16 cellular contexts compared by ENCODE assay signal in genomic region chr18:32278148-32278799, GRCh38.
"Had no signal": no experiment of that assay in that cellular context is flagged by ENCODE, and none has a peak within 500 bp of the region (broad histone marks: within the 10 kb centered on the region; RNA-seq: fewer than 3 reads in every experiment).

No MANE protein-coding gene starts in this region.

- H3K4me1 ChIP-seq: foreskin keratinocyte had no signal

- H3K9me3 ChIP-seq: vagina had no signal

- DNase-seq: activated CD4-positive, CD25-positive, alpha-beta regulatory T cell treated with anti-CD3 and anti-CD28 coated beads, Interleukin-2, amount 50 U/mL, for 72 hours; activated CD8-positive, alpha-beta memory T cell treated with anti-CD3 and anti-CD28 coated beads for 24 hours; activated CD8-positive, alpha-beta memory T cell treated with anti-CD3 and anti-CD28 coated beads, Interleukin-2, amount 50 U/mL, for 48 hours; activated effector memory CD4-positive, alpha-beta T cell treated with Interleukin-2 at 50 U/mL for 16 hours; activated naive CD4-positive, alpha-beta T cell treated with anti-CD3 and anti-CD28 coated beads, Interleukin-2, amount 10 ng/mL, durations not matched to agents 7 days and 5 days; activated T-cell treated with anti-CD3 and anti-CD28 coated beads, Interleukin-2, amount 50 U/mL, for 48 hours; foreskin keratinocyte; glutamatergic neuron; occipital lobe; stimulated activated naive CD8-positive, alpha-beta T cell treated with anti-CD3 and anti-CD28 coated beads, Interleukin-15, amount 100 ng/mL, for 72 hours; SW 1271; T-helper 2 cell had no signal

- H3K36me3 ChIP-seq: cardiac muscle cell, vagina had no signal

- H3K27ac ChIP-seq: cardiac muscle cell, foreskin keratinocyte, vagina, VCaP had no signal

- ATAC-seq: foreskin keratinocyte; natural killer cell treated with Interleukin-12 subunit alpha and Interleukin-12 subunit beta and Interleukin-15 and Interleukin-18, amount 100 ng/mL, for 72 hours; stimulated activated naive CD8-positive, alpha-beta T cell treated with anti-CD3 and anti-CD28 coated beads, Interleukin-15, amount 100 ng/mL, for 72 hours had no signal

- H3K4me3 ChIP-seq: cardiac muscle cell, vagina had no signal

- H3K27me3 ChIP-seq: cardiac muscle cell, foreskin keratinocyte, vagina had no signal
